14 cellular contexts compared by ENCODE assay signal in the genomic region with DNA sequence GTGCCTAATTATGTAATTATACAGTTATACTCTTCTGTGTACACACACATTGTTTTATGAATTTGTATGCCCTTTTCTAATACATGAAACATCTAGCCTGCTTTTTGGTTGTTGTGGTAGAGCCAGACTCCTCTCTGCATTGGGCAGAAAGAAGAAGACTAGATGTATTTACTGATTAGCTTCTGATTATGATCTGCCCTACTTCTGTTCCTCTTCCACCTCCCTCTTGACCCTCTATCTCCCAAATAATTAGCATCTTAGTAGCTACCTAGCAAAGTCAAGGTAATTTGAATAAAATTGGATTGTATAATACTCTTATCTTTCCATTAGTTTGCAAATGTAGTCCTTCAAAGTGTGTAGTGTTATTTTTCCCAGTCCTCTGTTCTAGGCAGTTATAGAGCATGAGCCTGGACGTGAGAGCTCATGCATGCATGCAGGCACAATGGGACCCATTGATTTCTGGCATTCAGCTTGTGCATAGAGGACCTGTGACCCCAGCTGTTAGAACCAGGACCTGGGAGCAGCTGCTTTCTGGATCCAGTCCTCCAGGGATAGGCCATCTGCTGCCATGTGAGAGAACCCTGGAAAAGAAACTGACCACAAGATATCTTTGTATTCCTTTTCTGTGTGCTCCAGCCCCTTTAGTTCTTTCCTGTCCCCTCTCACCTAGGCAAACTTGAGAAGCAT.
A peak's percentile ranks its signal among the peaks of the same experiment; 100 is the strongest.
DNase-seq lines count a peak whose midpoint lies in the region; ATAC-seq and TF ChIP-seq lines count a peak whose summit lies in the region.
"Had no signal": no experiment of that assay in that cellular context is flagged by ENCODE, and none has a peak within 500 bp of the region (broad histone marks: within the 10 kb centered on the region; RNA-seq: fewer than 3 reads in every experiment).

No MANE protein-coding gene starts in this region.

- DNase-seq in NCI-H2171 treated with DMSO at 0.1 percent for 48 hours (lab: John Stamatoyannopoulos, UW), result peak; percentile 19
- DNase-seq in NCI-H2171 (lab: John Stamatoyannopoulos, UW), result no peak
- DNase-seq in LHCN-M2 (ENCODE audit: low read depth), result peak; percentile 59
- DNase-seq in pons (ENCODE audit: low spot score), result peak; percentile 95
- no peak for DNase-seq in NCI-H2029 treated with DMSO at 0.1 percent for 48 hours (lab: John Stamatoyannopoulos, UW)
- no peak for DNase-seq in right cardiac atrium
- DNase-seq: activated naive CD8-positive, alpha-beta T cell treated with anti-CD3 and anti-CD28 coated beads, Interleukin-2, amount 50 U/mL, for 24 hours; DMS53; IMR-90; SHP77 treated with DMSO at 0.1 percent for 48 hours had no signal

- peak overlapping the region in 2 of 5 experiments; percentile 27 to 28 for H3K4me3 Mint-ChIP-seq in brain
- H3K4me3 Mint-ChIP-seq: activated naive CD8-positive, alpha-beta T cell treated with anti-CD3 and anti-CD28 coated beads, Interleukin-2, amount 50 U/mL, for 24 hours had no signal

- H3K4me1 Mint-ChIP-seq in brain, result peaks cover 77% of the 10 kb centered on the region

- intact Hi-C loops in right cardiac atrium (cut with DNase I), result no loop called here

- no peaks in the 10 kb centered on the region for H3K27me3 ChIP-seq in right cardiac atrium (ENCODE audit: control insufficient read depth, insufficient read depth)

- H3K27ac ChIP-seq in right cardiac atrium (ENCODE audit: low read length), result no peak overlapping the region
- H3K27ac ChIP-seq: A549, prostate gland had no signal

- ATAC-seq in GM21576 (IDR thresholded peaks at IDR 0.05; ENCODE audit: unreplicated experiment) (no peak), right cardiac atrium (no peak)
- ATAC-seq: A549; activated naive CD8-positive, alpha-beta T cell treated with anti-CD3 and anti-CD28 coated beads, Interleukin-2, amount 50 U/mL, for 24 hours had no signal

- no peaks in the 10 kb centered on the region for H3K27me3 Mint-ChIP-seq in brain
- H3K27me3 Mint-ChIP-seq: activated naive CD8-positive, alpha-beta T cell treated with anti-CD3 and anti-CD28 coated beads, Interleukin-2, amount 50 U/mL, for 24 hours had no signal

- no peaks in the 10 kb centered on the region for H3K9me3 ChIP-seq in right cardiac atrium (ENCODE audit: control insufficient read depth, low read length)
- H3K9me3 ChIP-seq: A549, prostate gland had no signal

- no peaks in the 10 kb centered on the region for H3K9me3 Mint-ChIP-seq in brain
- H3K9me3 Mint-ChIP-seq: activated naive CD8-positive, alpha-beta T cell treated with anti-CD3 and anti-CD28 coated beads, Interleukin-2, amount 50 U/mL, for 24 hours had no signal

- WGBS in right cardiac atrium, result 75% methylated on average over 1 of the region's 1 CpG

- H3K4me3 ChIP-seq in right cardiac atrium (ENCODE audit: low read length), result no peak overlapping the region
- H3K4me3 ChIP-seq: A549, prostate gland had no signal

- TF ChIP-seq CTCF in brain (conservative IDR thresholded peaks at IDR 0.05), result no peak

- peaks cover 25% of the 10 kb centered on the region for H3K4me1 ChIP-seq in right cardiac atrium (ENCODE audit: control insufficient read depth, insufficient read depth, low read length)
- H3K4me1 ChIP-seq: A549 had no signal

- no peaks in the 10 kb centered on the region for H3K36me3 Mint-ChIP-seq in brain

- H3K27ac Mint-ChIP-seq in brain, result peak overlapping the region; percentile 20 to 78 (median 58)

Comparison
In these comparisons a context has a peak if more than half of its experiments do, and no peak if none do; other contexts are left out.
1. DNase-seq: peak in NCI-H2171 treated with DMSO at 0.1 percent for 48 hours (single experiment), LHCN-M2 (single experiment) and pons (single experiment); none in NCI-H2171 (single experiment), NCI-H2029 treated with DMSO at 0.1 percent for 48 hours (single experiment) and right cardiac atrium (0 of 3).